1 cellular context compared by ENCODE assay signal in genomic region chr5:5351288-5352089, GRCh38.
A peak's percentile ranks its signal among the peaks of the same experiment; 100 is the strongest.
TF ChIP-seq lines count a peak whose summit lies in the region.

No MANE protein-coding gene starts in this region.

TF ChIP-seq in HepG2, 621 proteins besides CTCF, POLR2A, EP300 and RAD21 (continued from another document and continues in another):
- TF ChIP-seq ZBTB37 (CRISPR knock-in tag; IDR thresholded peaks at IDR 0.05): no peak
- no peak for TF ChIP-seq MIER3 (CRISPR knock-in tag; IDR thresholded peaks at IDR 0.05; ENCODE audit: borderline replicate concordance)
- TF ChIP-seq CENPT (CRISPR knock-in tag; IDR thresholded peaks at IDR 0.05; ENCODE audit: low read depth): no peak
- no peak for TF ChIP-seq ZNF280D (CRISPR knock-in tag; IDR thresholded peaks at IDR 0.05)
- TF ChIP-seq GATAD2A (CRISPR knock-in tag; IDR thresholded peaks at IDR 0.05): peak; percentile 72
- no peak for TF ChIP-seq IRF1 (CRISPR knock-in tag; IDR thresholded peaks at IDR 0.05; ENCODE audit: low read depth)
- TF ChIP-seq U2AF2 (IDR thresholded peaks at IDR 0.05; ENCODE audit: low read depth, low read length): no peak
- no peak for TF ChIP-seq PHB2 (IDR thresholded peaks at IDR 0.05; ENCODE audit: partially characterized antibody)
- no peak for TF ChIP-seq ZNF839 (CRISPR knock-in tag; IDR thresholded peaks at IDR 0.05; ENCODE audit: borderline replicate concordance)
- no peak for TF ChIP-seq ZBTB39 (CRISPR knock-in tag; IDR thresholded peaks at IDR 0.05)
- TF ChIP-seq ZNF441 (CRISPR knock-in tag; IDR thresholded peaks at IDR 0.05; ENCODE audit: borderline replicate concordance): no peak
- no peak for TF ChIP-seq ZBTB34 (CRISPR knock-in tag; IDR thresholded peaks at IDR 0.05)
- TF ChIP-seq ZNF431 (CRISPR knock-in tag; IDR thresholded peaks at IDR 0.05; ENCODE audit: borderline replicate concordance, low read depth): no peak
- TF ChIP-seq GLI4 (CRISPR knock-in tag; IDR thresholded peaks at IDR 0.05; ENCODE audit: borderline replicate concordance): no peak
- peak; percentile 45; the same call in 1 of the 2 replicates for TF ChIP-seq ZNF350 (CRISPR knock-in tag; IDR thresholded peaks at IDR 0.05; ENCODE audit: borderline replicate concordance, low read depth)
- no peak for TF ChIP-seq SSRP1 (CRISPR knock-in tag; IDR thresholded peaks at IDR 0.05)
- TF ChIP-seq ZNF75D (CRISPR knock-in tag; IDR thresholded peaks at IDR 0.05; ENCODE audit: borderline replicate concordance): no peak
- no peak for TF ChIP-seq AFF4 (CRISPR knock-in tag; IDR thresholded peaks at IDR 0.05)
- TF ChIP-seq NR3C1 (CRISPR knock-in tag; IDR thresholded peaks at IDR 0.05): no peak
- no peak for TF ChIP-seq TAF1 (CRISPR knock-in tag; IDR thresholded peaks at IDR 0.05)
- no peak for TF ChIP-seq ZNF292 (CRISPR knock-in tag; IDR thresholded peaks at IDR 0.05; ENCODE audit: borderline replicate concordance, low read depth)
- peak; percentile 61; the same call in 1 of the 2 replicates for TF ChIP-seq MEIS2 (CRISPR knock-in tag; IDR thresholded peaks at IDR 0.05)
- no peak for TF ChIP-seq NR2F1 (CRISPR knock-in tag; IDR thresholded peaks at IDR 0.05)
- no peak for TF ChIP-seq PHF21A (CRISPR knock-in tag; IDR thresholded peaks at IDR 0.05)
- no peak for TF ChIP-seq HNRNPLL (IDR thresholded peaks at IDR 0.05; ENCODE audit: low read depth, low read length, poor library complexity, severe bottlenecking)
- peak; percentile 93 for TF ChIP-seq CEBPB (IDR thresholded peaks at IDR 0.05; ENCODE audit: borderline replicate concordance, low read depth, low read length)
- TF ChIP-seq ZNF337 (CRISPR knock-in tag; IDR thresholded peaks at IDR 0.05; ENCODE audit: borderline replicate concordance, low read depth): no peak
- TF ChIP-seq EED (CRISPR knock-in tag; IDR thresholded peaks at IDR 0.05): no peak
- no peak for TF ChIP-seq KLF12 (CRISPR knock-in tag; IDR thresholded peaks at IDR 0.05; ENCODE audit: borderline replicate concordance)
- no peak for TF ChIP-seq ZNF788 (CRISPR knock-in tag; IDR thresholded peaks at IDR 0.05; ENCODE audit: borderline replicate concordance)
- no peak for TF ChIP-seq ZNF138 (CRISPR knock-in tag; IDR thresholded peaks at IDR 0.05; ENCODE audit: low read depth)
- no peak for TF ChIP-seq ZSCAN31 (CRISPR knock-in tag; IDR thresholded peaks at IDR 0.05; ENCODE audit: low read depth)
- no peak for TF ChIP-seq RBFOX2 (IDR thresholded peaks at IDR 0.05; ENCODE audit: low read depth, low read length)
- no peak for TF ChIP-seq NRL (CRISPR knock-in tag; IDR thresholded peaks at IDR 0.05; ENCODE audit: borderline replicate concordance)
- TF ChIP-seq IKZF4 (CRISPR knock-in tag; IDR thresholded peaks at IDR 0.05; ENCODE audit: borderline replicate concordance, low read depth, not compliant biosample characterization): no peak
- TF ChIP-seq ZNF333 (CRISPR knock-in tag; IDR thresholded peaks at IDR 0.05; ENCODE audit: borderline replicate concordance): no peak
- TF ChIP-seq ZC3H13 (CRISPR knock-in tag; IDR thresholded peaks at IDR 0.05): no peak
- TF ChIP-seq ZNF687 (CRISPR knock-in tag; IDR thresholded peaks at IDR 0.05): peak; percentile 63
- TF ChIP-seq XRCC5 (optimal IDR thresholded peaks at IDR 0.05; ENCODE audit: low read length): no peak
- TF ChIP-seq KMT2B (CRISPR knock-in tag; IDR thresholded peaks at IDR 0.05): no peak
- no peak for TF ChIP-seq SP1 (IDR thresholded peaks at IDR 0.05)
- no peak for TF ChIP-seq SP1 (CRISPR knock-in tag; IDR thresholded peaks at IDR 0.05)
- no peak for TF ChIP-seq ZZZ3 (CRISPR knock-in tag; IDR thresholded peaks at IDR 0.05; ENCODE audit: borderline replicate concordance)
- TF ChIP-seq ESRRA (CRISPR knock-in tag; IDR thresholded peaks at IDR 0.05; ENCODE audit: low read depth): no peak
- TF ChIP-seq ATF7-NPFF (CRISPR knock-in tag; IDR thresholded peaks at IDR 0.05; ENCODE audit: low read depth): no peak
- TF ChIP-seq ZNF773 (CRISPR knock-in tag; IDR thresholded peaks at IDR 0.05; ENCODE audit: borderline replicate concordance): no peak
- TF ChIP-seq SMAD9 (CRISPR knock-in tag; IDR thresholded peaks at IDR 0.05): no peak
- TF ChIP-seq E2F1 (CRISPR knock-in tag; IDR thresholded peaks at IDR 0.05): no peak
- TF ChIP-seq HOXA3 (CRISPR knock-in tag; IDR thresholded peaks at IDR 0.05): peak; percentile 75; the same call in 1 of the 2 replicates
- TF ChIP-seq ZNF629 (CRISPR knock-in tag; conservative IDR thresholded peaks at IDR 0.05): no peak
- no peak for TF ChIP-seq ZNF451 (CRISPR knock-in tag; IDR thresholded peaks at IDR 0.05)
- TF ChIP-seq ZNF576 (CRISPR knock-in tag; IDR thresholded peaks at IDR 0.05): no peak
- no peak for TF ChIP-seq ZNF615 (CRISPR knock-in tag; IDR thresholded peaks at IDR 0.05; ENCODE audit: borderline replicate concordance)
